Comparison of ENCODE assay signal across 8 cellular contexts in genomic region chr15:79432345-79433311, GRCh38. TPM values are rescaled to one million over a fixed set of nuclear protein-coding genes. Genes with fewer than 3 reads are reported as not detected.
DNase-seq lines count a peak whose midpoint lies in the region; ATAC-seq and TF ChIP-seq lines count a peak whose summit lies in the region.

No MANE protein-coding gene starts in this region.

- H3K36me3 ChIP-seq in SJSA1 (no peaks in the 10 kb centered on the region), psoas muscle (ENCODE audit: insufficient read depth in 1 of 2, low read depth in 1 of 2) (no peaks in the 10 kb centered on the region)

- POLR2A ChIA-PET in GM10248 (lab: Yijun Ruan, JAX), result no interaction called here

- intact Hi-C loops in psoas muscle (cut with DNase I), result no loop called here

- H3K4me1 ChIP-seq in SJSA1 (replicated peaks) (peaks cover 11% of the 10 kb centered on the region), psoas muscle (peaks cover 4% of the 10 kb centered on the region)

- 6 to 8% (median 6%) methylated on average over 65 to 86 of the region's 86 CpGs for WGBS in psoas muscle, 3 donors

- peak overlapping the region; percentile 19; the same call in 1 of the 2 replicates for H3K4me3 ChIP-seq in GM08714 (ENCODE audit: low read length)
- H3K4me3 ChIP-seq in SJSA1, result peak overlapping the region; percentile 29
- peak overlapping the region; percentile 43 for H3K4me3 ChIP-seq in fibroblast of villous mesenchyme (ENCODE audit: low read depth, low read length)
- peak overlapping the region; percentile 69 for H3K4me3 ChIP-seq in psoas muscle

- H3K27ac ChIP-seq in SJSA1 (no peak overlapping the region), psoas muscle (no peak overlapping the region)

- CTCF ChIA-PET in GM10248 (lab: Yijun Ruan, JAX), result interaction anchor here (4.1 kb wide), 1 partner anchor 51 kb away, joined by 15 read pairs; no protein-coding TSS in a partner anchor

- H3K9me3 ChIP-seq in SJSA1 (replicated peaks) (no peaks in the 10 kb centered on the region), psoas muscle (no peaks in the 10 kb centered on the region)

- peaks cover 55% of the 10 kb centered on the region for H3K27me3 ChIP-seq in SJSA1 (replicated peaks)
- H3K27me3 ChIP-seq in psoas muscle (ENCODE audit: insufficient read depth in 3 of 3, low read length in 2 of 3), result peaks cover 3 to 55% (median 25%) of the 10 kb centered on the region in 3 donors

- no peak for TF ChIP-seq CTCF in fibroblast of villous mesenchyme (IDR thresholded peaks at IDR 0.05; ENCODE audit: insufficient read depth, low read depth, low read length)
- no peak for TF ChIP-seq CTCF in psoas muscle (IDR thresholded peaks at IDR 0.05)
- TF ChIP-seq CTCF in GM10248 (IDR thresholded peaks at IDR 0.05; ENCODE audit: control extremely low read depth, extremely low read depth, low read depth, missing control alignments), result no peak

- ATAC-seq in psoas muscle (peak in 3 of 4 donors; percentile 31 to 37 (median 34)), GM19463 (IDR thresholded peaks at IDR 0.05; ENCODE audit: unreplicated experiment) (no peak), GM18867 (IDR thresholded peaks at IDR 0.05; ENCODE audit: unreplicated experiment) (no peak), GM21526 (IDR thresholded peaks at IDR 0.05; ENCODE audit: low FRiP score, unreplicated experiment) (no peak)

- DNase-seq in SJSA1 (ENCODE audit: low read depth in 1 of 2, low spot score in 2 of 2), result peak in 1 of 2 experiments; percentile 20
- DNase-seq in fibroblast of villous mesenchyme (ENCODE audit: low read depth), result no peak
- no peak for DNase-seq in psoas muscle
- DNase-seq in GM10248 (ENCODE audit: extremely low spot score), result no peak

RNA-seq across cellular contexts. Expression of gene MINAR1, which starts 0.5 kb away (rescaled TPM):
- total RNA-seq in SJSA1 (2014; rRNA removed; shearing (Covaris generic)), result 0.38 and 0.82 TPM in 2 replicates
- 1.3 and 2.3 TPM in 2 replicates for total RNA-seq in fibroblast of villous mesenchyme
- total RNA-seq in psoas muscle, result under 1 TPM in 3 of 4 donors, not detected in 1; 0.10 to 0.20 (median 0.11) TPM
- under 1 TPM; 0.03 to 0.23 (median 0.07) TPM for polyA plus RNA-seq in psoas muscle

Comparison
In these comparisons a context has a peak if more than half of its experiments do, and no peak if none do; other contexts are left out.
1. H3K4me3 ChIP-seq: peak in every context shown above with its lines; median percentile 69 in psoas muscle; 43 in fibroblast of villous mesenchyme; 29 in SJSA1; 19 in GM08714.
2. ATAC-seq: peak in psoas muscle (3 of 4); none in GM19463 (single experiment), GM18867 (single experiment) and GM21526 (single experiment).